In the genomic region with DNA sequence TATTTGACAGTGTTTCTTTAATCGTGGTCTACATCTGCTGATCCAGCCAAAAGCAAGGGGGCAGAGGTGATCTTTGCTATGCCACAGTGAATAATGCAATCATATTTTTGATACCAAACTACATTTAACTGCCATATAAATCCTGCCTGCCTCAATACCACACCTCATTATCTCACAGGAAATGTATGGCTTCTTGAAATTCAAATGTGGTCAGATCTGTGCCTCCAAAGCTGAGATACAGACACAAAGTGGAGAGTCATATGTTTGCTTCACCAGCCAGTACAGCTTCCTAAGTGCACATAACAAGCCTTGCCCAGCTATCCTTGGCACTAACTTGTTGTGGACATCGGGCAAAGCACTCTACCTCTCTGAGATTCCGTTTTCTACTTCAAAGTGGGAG, we compare ENCODE assay signal across 13 cellular contexts.
"Had no signal": no experiment of that assay in that cellular context is flagged by ENCODE, and none has a peak within 500 bp of the region (broad histone marks: within the 10 kb centered on the region; RNA-seq: fewer than 3 reads in every experiment).

No MANE protein-coding gene starts in this region.

- H3K27ac Mint-ChIP-seq: activated CD4-positive, alpha-beta T cell treated with anti-CD3 and anti-CD28 coated beads for 36 hours; activated CD8-positive, alpha-beta T cell treated with anti-CD3 and anti-CD28 coated beads for 36 hours; activated T-helper 1 cell treated with anti-CD3 and anti-CD28 coated beads, Interleukin-12 subunit alpha, Interleukin-12 subunit beta, Interleukin-2, Interleukin-4 antibody, amounts not matched to agents 30 ng/mL and 10 ng/mL and 1 ng/mL, durations not matched to agents 14 hours and 24 hours and 36 hours; T-helper 2 cell treated with Interferon-gamma antibody and Interleukin-4, amounts not matched to agents 5 μg/mL and 100 μg/mL, for 36 hours had no signal

- H3K9me3 ChIP-seq: lower lobe of right lung had no signal

- H3K4me3 ChIP-seq: lower lobe of right lung, stomach had no signal

- H3K9me3 Mint-ChIP-seq: activated CD8-positive, alpha-beta T cell treated with anti-CD3 and anti-CD28 coated beads for 36 hours; activated T-helper 1 cell treated with anti-CD3 and anti-CD28 coated beads, Interleukin-12 subunit alpha, Interleukin-12 subunit beta, Interleukin-2, Interleukin-4 antibody, amounts not matched to agents 30 ng/mL and 10 ng/mL and 1 ng/mL, durations not matched to agents 14 hours and 24 hours and 36 hours; T-helper 2 cell treated with Interferon-gamma antibody and Interleukin-4, amounts not matched to agents 5 μg/mL and 100 μg/mL, for 36 hours had no signal

- H3K36me3 ChIP-seq: lower lobe of right lung, stomach had no signal

- H3K27me3 ChIP-seq: stomach had no signal

- H3K4me3 Mint-ChIP-seq: activated CD4-positive, alpha-beta T cell treated with anti-CD3 and anti-CD28 coated beads for 36 hours; activated CD8-positive, alpha-beta T cell treated with anti-CD3 and anti-CD28 coated beads for 36 hours; activated T-helper 1 cell treated with anti-CD3 and anti-CD28 coated beads, Interleukin-12 subunit alpha, Interleukin-12 subunit beta, Interleukin-2, Interleukin-4 antibody, amounts not matched to agents 30 ng/mL and 10 ng/mL and 1 ng/mL, durations not matched to agents 14 hours and 24 hours and 36 hours; T-helper 2 cell treated with Interferon-gamma antibody and Interleukin-4, amounts not matched to agents 5 μg/mL and 100 μg/mL, for 36 hours had no signal

- H3K4me1 ChIP-seq: lower lobe of right lung had no signal

- DNase-seq: activated CD4-positive, alpha-beta T cell treated with anti-CD3 and anti-CD28 coated beads for 36 hours; activated CD8-positive, alpha-beta memory T cell treated with anti-CD3 and anti-CD28 coated beads, Interleukin-2, amount 50 U/mL, for 4 hours; activated CD8-positive, alpha-beta T cell treated with anti-CD3 and anti-CD28 coated beads for 36 hours; activated naive CD4-positive, alpha-beta T cell treated with Interleukin-2 at 50 U/mL for 16 hours; cortex of kidney; effector CD8-positive, alpha-beta T cell; lower lobe of right lung; stimulated activated CD4-positive, alpha-beta T cell treated with anti-CD3 and anti-CD28 coated beads, Interleukin-4, amount 100 ng/mL, for 24 hours; stomach had no signal

- H3K27ac ChIP-seq: epithelial cell of prostate, lower lobe of right lung, stomach, VCaP had no signal

- ATAC-seq: activated CD4-positive, alpha-beta T cell treated with anti-CD3 and anti-CD28 coated beads for 36 hours; activated CD8-positive, alpha-beta T cell treated with anti-CD3 and anti-CD28 coated beads for 36 hours; lower lobe of right lung had no signal
